In the genomic region with DNA sequence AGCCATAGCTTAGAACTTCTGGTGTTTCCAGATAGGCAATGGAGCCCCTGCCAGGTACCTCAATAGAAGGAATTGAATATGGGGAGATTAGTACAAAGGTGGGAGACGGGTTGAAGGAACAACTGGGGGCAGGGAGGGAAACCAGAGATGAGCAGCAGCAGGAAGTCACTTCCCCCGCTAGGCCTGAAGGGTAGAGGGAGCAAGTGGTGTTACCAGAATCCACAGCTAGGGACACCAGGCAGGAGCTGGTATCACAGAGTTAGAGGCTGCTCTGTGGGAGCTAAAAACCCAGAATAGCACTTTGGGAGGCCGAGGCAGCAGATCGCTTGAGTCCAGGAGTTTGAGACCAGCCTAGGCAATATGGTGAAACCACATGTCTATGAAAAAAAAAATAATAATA, we compare ENCODE assay signal across 2 cellular contexts.
TF ChIP-seq lines count a peak whose summit lies in the region.

No MANE protein-coding gene starts in this region.

TF ChIP-seq in HCT116, 20 proteins besides CTCF, POLR2A, EP300 and RAD21 (continued from another document):
- TF ChIP-seq, protein P1, sequence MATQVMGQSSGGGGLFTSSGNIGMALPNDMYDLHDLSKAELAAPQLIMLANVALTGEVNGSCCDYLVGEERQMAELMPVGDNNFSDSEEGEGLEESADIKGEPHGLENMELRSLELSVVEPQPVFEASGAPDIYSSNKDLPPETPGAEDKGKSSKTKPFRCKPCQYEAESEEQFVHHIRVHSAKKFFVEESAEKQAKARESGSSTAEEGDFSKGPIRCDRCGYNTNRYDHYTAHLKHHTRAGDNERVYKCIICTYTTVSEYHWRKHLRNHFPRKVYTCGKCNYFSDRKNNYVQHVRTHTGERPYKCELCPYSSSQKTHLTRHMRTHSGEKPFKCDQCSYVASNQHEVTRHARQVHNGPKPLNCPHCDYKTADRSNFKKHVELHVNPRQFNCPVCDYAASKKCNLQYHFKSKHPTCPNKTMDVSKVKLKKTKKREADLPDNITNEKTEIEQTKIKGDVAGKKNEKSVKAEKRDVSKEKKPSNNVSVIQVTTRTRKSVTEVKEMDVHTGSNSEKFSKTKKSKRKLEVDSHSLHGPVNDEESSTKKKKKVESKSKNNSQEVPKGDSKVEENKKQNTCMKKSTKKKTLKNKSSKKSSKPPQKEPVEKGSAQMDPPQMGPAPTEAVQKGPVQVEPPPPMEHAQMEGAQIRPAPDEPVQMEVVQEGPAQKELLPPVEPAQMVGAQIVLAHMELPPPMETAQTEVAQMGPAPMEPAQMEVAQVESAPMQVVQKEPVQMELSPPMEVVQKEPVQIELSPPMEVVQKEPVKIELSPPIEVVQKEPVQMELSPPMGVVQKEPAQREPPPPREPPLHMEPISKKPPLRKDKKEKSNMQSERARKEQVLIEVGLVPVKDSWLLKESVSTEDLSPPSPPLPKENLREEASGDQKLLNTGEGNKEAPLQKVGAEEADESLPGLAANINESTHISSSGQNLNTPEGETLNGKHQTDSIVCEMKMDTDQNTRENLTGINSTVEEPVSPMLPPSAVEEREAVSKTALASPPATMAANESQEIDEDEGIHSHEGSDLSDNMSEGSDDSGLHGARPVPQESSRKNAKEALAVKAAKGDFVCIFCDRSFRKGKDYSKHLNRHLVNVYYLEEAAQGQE (IDR thresholded peaks at IDR 0.05; ENCODE audit: low read depth): no peak
- TF ChIP-seq, protein P2, sequence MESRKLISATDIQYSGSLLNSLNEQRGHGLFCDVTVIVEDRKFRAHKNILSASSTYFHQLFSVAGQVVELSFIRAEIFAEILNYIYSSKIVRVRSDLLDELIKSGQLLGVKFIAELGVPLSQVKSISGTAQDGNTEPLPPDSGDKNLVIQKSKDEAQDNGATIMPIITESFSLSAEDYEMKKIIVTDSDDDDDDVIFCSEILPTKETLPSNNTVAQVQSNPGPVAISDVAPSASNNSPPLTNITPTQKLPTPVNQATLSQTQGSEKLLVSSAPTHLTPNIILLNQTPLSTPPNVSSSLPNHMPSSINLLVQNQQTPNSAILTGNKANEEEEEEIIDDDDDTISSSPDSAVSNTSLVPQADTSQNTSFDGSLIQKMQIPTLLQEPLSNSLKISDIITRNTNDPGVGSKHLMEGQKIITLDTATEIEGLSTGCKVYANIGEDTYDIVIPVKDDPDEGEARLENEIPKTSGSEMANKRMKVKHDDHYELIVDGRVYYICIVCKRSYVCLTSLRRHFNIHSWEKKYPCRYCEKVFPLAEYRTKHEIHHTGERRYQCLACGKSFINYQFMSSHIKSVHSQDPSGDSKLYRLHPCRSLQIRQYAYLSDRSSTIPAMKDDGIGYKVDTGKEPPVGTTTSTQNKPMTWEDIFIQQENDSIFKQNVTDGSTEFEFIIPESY (IDR thresholded peaks at IDR 0.05; ENCODE audit: extremely low read depth, insufficient replicate concordance, low read length): no peak
- TF ChIP-seq SRF (IDR thresholded peaks at IDR 0.05; ENCODE audit: low read depth) (no peak), TCF7L2 (IDR thresholded peaks at IDR 0.05; ENCODE audit: borderline replicate concordance, extremely low read depth, insufficient read depth, insufficient read length) (no peak), YY1 (IDR thresholded peaks at IDR 0.05; ENCODE audit: extremely low read depth, insufficient replicate concordance, low read depth, low read length) (no peak), SIN3A (IDR thresholded peaks at IDR 0.05; ENCODE audit: low read depth) (no peak), ZNF274 (IDR thresholded peaks at IDR 0.05; ENCODE audit: low read depth, low read length) (no peak), SP1 (IDR thresholded peaks at IDR 0.05; ENCODE audit: low read depth) (no peak), EZH2phosphoT487 (IDR thresholded peaks at IDR 0.05; ENCODE audit: borderline replicate concordance) (no peak), JUND (IDR thresholded peaks at IDR 0.05) (no peak), EZH2 (IDR thresholded peaks at IDR 0.05) (no peak), EGR1 (IDR thresholded peaks at IDR 0.05; ENCODE audit: low read depth) (no peak), POLR2AphosphoS5 (IDR thresholded peaks at IDR 0.05; ENCODE audit: low read depth, low read length) (no peak), ZFX (IDR thresholded peaks at IDR 0.05) (no peak)
- TF ChIP-seq, protein P3, sequence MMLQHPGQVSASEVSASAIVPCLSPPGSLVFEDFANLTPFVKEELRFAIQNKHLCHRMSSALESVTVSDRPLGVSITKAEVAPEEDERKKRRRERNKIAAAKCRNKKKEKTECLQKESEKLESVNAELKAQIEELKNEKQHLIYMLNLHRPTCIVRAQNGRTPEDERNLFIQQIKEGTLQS (IDR thresholded peaks at IDR 0.05): no peak

TF ChIP-seq in WTC11, 78 proteins besides CTCF, POLR2A, EP300 and RAD21 (continued from another document):
- TF ChIP-seq, protein P4, sequence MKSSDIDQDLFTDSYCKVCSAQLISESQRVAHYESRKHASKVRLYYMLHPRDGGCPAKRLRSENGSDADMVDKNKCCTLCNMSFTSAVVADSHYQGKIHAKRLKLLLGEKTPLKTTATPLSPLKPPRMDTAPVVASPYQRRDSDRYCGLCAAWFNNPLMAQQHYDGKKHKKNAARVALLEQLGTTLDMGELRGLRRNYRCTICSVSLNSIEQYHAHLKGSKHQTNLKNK (CRISPR knock-in tag; IDR thresholded peaks at IDR 0.05): no peak
- TF ChIP-seq NFYB (CRISPR knock-in tag; conservative IDR thresholded peaks at IDR 0.05; ENCODE audit: low read depth) (no peak), NFATC4 (CRISPR knock-in tag; IDR thresholded peaks at IDR 0.05) (no peak), ZNF121 (CRISPR knock-in tag; IDR thresholded peaks at IDR 0.05) (no peak), ZNF416 (CRISPR knock-in tag; IDR thresholded peaks at IDR 0.05) (no peak), FOXP1 (CRISPR knock-in tag; IDR thresholded peaks at IDR 0.05; ENCODE audit: borderline replicate concordance) (no peak), PRRX2 (CRISPR knock-in tag; IDR thresholded peaks at IDR 0.05) (no peak), CREM (CRISPR knock-in tag; IDR thresholded peaks at IDR 0.05) (no peak)
- TF ChIP-seq, protein P5, sequence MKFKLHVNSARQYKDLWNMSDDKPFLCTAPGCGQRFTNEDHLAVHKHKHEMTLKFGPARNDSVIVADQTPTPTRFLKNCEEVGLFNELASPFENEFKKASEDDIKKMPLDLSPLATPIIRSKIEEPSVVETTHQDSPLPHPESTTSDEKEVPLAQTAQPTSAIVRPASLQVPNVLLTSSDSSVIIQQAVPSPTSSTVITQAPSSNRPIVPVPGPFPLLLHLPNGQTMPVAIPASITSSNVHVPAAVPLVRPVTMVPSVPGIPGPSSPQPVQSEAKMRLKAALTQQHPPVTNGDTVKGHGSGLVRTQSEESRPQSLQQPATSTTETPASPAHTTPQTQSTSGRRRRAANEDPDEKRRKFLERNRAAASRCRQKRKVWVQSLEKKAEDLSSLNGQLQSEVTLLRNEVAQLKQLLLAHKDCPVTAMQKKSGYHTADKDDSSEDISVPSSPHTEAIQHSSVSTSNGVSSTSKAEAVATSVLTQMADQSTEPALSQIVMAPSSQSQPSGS (CRISPR knock-in tag; IDR thresholded peaks at IDR 0.05; ENCODE audit: borderline replicate concordance, low read depth): no peak
- TF ChIP-seq, protein P6, sequence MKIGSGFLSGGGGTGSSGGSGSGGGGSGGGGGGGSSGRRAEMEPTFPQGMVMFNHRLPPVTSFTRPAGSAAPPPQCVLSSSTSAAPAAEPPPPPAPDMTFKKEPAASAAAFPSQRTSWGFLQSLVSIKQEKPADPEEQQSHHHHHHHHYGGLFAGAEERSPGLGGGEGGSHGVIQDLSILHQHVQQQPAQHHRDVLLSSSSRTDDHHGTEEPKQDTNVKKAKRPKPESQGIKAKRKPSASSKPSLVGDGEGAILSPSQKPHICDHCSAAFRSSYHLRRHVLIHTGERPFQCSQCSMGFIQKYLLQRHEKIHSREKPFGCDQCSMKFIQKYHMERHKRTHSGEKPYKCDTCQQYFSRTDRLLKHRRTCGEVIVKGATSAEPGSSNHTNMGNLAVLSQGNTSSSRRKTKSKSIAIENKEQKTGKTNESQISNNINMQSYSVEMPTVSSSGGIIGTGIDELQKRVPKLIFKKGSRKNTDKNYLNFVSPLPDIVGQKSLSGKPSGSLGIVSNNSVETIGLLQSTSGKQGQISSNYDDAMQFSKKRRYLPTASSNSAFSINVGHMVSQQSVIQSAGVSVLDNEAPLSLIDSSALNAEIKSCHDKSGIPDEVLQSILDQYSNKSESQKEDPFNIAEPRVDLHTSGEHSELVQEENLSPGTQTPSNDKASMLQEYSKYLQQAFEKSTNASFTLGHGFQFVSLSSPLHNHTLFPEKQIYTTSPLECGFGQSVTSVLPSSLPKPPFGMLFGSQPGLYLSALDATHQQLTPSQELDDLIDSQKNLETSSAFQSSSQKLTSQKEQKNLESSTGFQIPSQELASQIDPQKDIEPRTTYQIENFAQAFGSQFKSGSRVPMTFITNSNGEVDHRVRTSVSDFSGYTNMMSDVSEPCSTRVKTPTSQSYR (CRISPR knock-in tag; IDR thresholded peaks at IDR 0.05): no peak
- TF ChIP-seq, protein P7, sequence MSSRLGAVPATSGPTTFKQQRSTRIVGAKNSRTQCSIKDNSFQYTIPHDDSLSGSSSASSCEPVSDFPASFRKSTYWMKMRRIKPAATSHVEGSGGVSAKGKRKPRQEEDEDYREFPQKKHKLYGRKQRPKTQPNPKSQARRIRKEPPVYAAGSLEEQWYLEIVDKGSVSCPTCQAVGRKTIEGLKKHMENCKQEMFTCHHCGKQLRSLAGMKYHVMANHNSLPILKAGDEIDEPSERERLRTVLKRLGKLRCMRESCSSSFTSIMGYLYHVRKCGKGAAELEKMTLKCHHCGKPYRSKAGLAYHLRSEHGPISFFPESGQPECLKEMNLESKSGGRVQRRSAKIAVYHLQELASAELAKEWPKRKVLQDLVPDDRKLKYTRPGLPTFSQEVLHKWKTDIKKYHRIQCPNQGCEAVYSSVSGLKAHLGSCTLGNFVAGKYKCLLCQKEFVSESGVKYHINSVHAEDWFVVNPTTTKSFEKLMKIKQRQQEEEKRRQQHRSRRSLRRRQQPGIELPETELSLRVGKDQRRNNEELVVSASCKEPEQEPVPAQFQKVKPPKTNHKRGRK (CRISPR knock-in tag; IDR thresholded peaks at IDR 0.05; ENCODE audit: borderline replicate concordance): no peak
TF ChIP-seq in WTC11: peak in this region for 0.
